In the genomic region with DNA sequence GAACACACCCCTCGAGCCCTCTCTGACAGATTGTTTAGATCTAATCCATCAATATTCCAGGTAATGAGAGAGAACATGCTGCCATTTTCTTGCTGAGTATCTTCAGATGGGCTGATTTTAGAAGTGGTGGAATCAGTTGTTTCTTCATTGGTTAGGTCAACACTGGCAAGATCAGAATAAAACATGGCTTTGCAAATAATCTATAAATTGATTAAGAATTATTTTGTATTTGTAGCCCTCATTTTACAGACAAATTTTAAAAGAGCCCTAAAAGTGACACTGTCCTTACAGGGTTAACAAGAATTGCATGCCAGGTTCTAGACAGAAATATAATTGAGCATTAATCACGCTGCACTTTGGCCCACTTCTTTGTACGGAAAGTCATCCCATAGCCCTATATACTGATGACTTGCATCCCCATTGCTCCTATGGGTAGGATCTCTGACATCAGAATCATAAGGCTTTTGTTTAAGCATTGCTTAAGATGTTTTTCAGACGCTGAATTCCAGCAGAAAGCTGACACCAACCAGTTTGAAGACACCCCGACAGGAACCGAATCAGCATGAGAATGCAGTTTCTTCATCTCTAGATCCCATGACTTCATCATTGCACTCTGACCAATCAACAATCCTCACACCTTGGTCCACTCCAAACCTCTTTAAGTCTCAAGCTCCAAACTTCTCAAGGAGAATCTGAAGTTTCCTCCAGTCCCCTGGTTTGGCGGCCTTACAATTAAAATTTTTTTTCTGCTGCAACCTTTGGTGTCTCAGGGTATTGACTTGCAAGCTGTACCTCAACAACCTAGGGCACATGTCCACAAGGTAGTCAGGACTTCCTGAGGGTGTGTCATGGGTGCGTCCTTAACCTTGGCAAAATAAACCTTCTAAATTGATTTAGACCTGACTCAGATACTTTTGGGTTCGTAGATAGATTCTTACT, we compare ENCODE assay signal across 1 cellular context.
TF ChIP-seq lines count a peak whose summit lies in the region.

No MANE protein-coding gene starts in this region.

TF ChIP-seq in K562, 482 proteins besides CTCF, POLR2A, EP300 and RAD21 (continued from another document and continues in another):
- TF ChIP-seq ZBTB26 (CRISPR knock-in tag; IDR thresholded peaks at IDR 0.05) (no peak), EGR1 (conservative IDR thresholded peaks at IDR 0.05) (no peak), RCOR1 (IDR thresholded peaks at IDR 0.05; ENCODE audit: borderline replicate concordance in 1 of 2, low read depth in 2 of 2, low read length in 2 of 2) (peak in 1 of 2 experiments; percentile 77; a peak in 2 of 4 replicates), DPF2 (IDR thresholded peaks at IDR 0.05) (peak; percentile 67; the same call in 1 of the 2 replicates), KLF13 (tag; IDR thresholded peaks at IDR 0.05; ENCODE audit: borderline replicate concordance, low read depth) (peak; percentile 61; the same call in 1 of the 2 replicates), ETV6 (IDR thresholded peaks at IDR 0.05; ENCODE audit: borderline replicate concordance in 1 of 2, low read depth in 2 of 2, low read length in 1 of 2) (no peak), ETV6 (CRISPR knock-in tag; IDR thresholded peaks at IDR 0.05; ENCODE audit: borderline replicate concordance) (no peak), ZNF639 (CRISPR knock-in tag; conservative IDR thresholded peaks at IDR 0.05 in 1 of 2, IDR thresholded peaks at IDR 0.05 in 1 of 2) (no peak), NR1H2 (CRISPR knock-in tag; IDR thresholded peaks at IDR 0.05) (no peak), SOX6 (IDR thresholded peaks at IDR 0.05) (0 out of 2 replicates have a peak, but pooled peaks have one; percentile 33), CBFB (CRISPR knock-in tag; IDR thresholded peaks at IDR 0.05) (no peak), BDP1 (IDR thresholded peaks at IDR 0.05; ENCODE audit: insufficient read depth, insufficient read length) (no peak), SUPT5H (IDR thresholded peaks at IDR 0.05) (no peak), GTF2F1 (IDR thresholded peaks at IDR 0.05; ENCODE audit: low read depth, low read length) (no peak), HDAC6 (IDR thresholded peaks at IDR 0.05; ENCODE audit: low read depth, low read length) (no peak), TCFL5 (CRISPR knock-in tag; conservative IDR thresholded peaks at IDR 0.05) (no peak), ZNF263 (CRISPR knock-in tag; IDR thresholded peaks at IDR 0.05; ENCODE audit: borderline replicate concordance) (no peak), TRIM24 (IDR thresholded peaks at IDR 0.05) (peak; percentile 63 to 85; a peak in 3 of 4 replicates), ZBTB12 (CRISPR knock-in tag; IDR thresholded peaks at IDR 0.05) (no peak), MYC (IDR thresholded peaks at IDR 0.05; ENCODE audit: low read depth, low read length) (0 out of 2 replicates have a peak, but pooled peaks have one; percentile 6), MYC (CRISPR knock-in tag; IDR thresholded peaks at IDR 0.05; ENCODE audit: borderline replicate concordance, low read depth) (no peak), ADNP (tag; IDR thresholded peaks at IDR 0.05) (no peak), GTF2E2 (tag; IDR thresholded peaks at IDR 0.05) (no peak), CBX1 (IDR thresholded peaks at IDR 0.05; ENCODE audit: low read depth) (no peak), SRSF9 (IDR thresholded peaks at IDR 0.05; ENCODE audit: borderline replicate concordance, low read depth, low read length) (no peak), CHCHD3 (CRISPR knock-in tag; IDR thresholded peaks at IDR 0.05) (no peak), RBM39 (optimal IDR thresholded peaks at IDR 0.05; ENCODE audit: low read depth, low read length) (no peak), NFYB (IDR thresholded peaks at IDR 0.05; ENCODE audit: extremely low read depth, insufficient read length) (no peak), ELF2 (CRISPR knock-in tag; IDR thresholded peaks at IDR 0.05) (no peak)
- TF ChIP-seq, protein P1, sequence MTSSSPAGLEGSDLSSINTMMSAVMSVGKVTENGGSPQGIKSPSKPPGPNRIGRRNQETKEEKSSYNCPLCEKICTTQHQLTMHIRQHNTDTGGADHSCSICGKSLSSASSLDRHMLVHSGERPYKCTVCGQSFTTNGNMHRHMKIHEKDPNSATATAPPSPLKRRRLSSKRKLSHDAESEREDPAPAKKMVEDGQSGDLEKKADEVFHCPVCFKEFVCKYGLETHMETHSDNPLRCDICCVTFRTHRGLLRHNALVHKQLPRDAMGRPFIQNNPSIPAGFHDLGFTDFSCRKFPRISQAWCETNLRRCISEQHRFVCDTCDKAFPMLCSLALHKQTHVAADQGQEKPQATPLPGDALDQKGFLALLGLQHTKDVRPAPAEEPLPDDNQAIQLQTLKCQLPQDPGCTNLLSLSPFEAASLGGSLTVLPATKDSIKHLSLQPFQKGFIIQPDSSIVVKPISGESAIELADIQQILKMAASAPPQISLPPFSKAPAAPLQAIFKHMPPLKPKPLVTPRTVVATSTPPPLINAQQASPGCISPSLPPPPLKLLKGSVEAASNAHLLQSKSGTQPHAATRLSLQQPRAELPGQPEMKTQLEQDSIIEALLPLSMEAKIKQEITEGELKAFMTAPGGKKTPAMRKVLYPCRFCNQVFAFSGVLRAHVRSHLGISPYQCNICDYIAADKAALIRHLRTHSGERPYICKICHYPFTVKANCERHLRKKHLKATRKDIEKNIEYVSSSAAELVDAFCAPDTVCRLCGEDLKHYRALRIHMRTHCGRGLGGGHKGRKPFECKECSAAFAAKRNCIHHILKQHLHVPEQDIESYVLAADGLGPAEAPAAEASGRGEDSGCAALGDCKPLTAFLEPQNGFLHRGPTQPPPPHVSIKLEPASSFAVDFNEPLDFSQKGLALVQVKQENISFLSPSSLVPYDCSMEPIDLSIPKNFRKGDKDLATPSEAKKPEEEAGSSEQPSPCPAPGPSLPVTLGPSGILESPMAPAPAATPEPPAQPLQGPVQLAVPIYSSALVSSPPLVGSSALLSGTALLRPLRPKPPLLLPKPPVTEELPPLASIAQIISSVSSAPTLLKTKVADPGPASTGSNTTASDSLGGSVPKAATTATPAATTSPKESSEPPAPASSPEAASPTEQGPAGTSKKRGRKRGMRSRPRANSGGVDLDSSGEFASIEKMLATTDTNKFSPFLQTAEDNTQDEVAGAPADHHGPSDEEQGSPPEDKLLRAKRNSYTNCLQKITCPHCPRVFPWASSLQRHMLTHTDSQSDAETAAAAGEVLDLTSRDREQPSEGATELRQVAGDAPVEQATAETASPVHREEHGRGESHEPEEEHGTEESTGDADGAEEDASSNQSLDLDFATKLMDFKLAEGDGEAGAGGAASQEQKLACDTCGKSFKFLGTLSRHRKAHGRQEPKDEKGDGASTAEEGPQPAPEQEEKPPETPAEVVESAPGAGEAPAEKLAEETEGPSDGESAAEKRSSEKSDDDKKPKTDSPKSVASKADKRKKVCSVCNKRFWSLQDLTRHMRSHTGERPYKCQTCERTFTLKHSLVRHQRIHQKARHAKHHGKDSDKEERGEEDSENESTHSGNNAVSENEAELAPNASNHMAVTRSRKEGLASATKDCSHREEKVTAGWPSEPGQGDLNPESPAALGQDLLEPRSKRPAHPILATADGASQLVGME (CRISPR knock-in tag; IDR thresholded peaks at IDR 0.05), result peak; percentile 55; the same call in 1 of the 2 replicates
- TF ChIP-seq, protein P2, sequence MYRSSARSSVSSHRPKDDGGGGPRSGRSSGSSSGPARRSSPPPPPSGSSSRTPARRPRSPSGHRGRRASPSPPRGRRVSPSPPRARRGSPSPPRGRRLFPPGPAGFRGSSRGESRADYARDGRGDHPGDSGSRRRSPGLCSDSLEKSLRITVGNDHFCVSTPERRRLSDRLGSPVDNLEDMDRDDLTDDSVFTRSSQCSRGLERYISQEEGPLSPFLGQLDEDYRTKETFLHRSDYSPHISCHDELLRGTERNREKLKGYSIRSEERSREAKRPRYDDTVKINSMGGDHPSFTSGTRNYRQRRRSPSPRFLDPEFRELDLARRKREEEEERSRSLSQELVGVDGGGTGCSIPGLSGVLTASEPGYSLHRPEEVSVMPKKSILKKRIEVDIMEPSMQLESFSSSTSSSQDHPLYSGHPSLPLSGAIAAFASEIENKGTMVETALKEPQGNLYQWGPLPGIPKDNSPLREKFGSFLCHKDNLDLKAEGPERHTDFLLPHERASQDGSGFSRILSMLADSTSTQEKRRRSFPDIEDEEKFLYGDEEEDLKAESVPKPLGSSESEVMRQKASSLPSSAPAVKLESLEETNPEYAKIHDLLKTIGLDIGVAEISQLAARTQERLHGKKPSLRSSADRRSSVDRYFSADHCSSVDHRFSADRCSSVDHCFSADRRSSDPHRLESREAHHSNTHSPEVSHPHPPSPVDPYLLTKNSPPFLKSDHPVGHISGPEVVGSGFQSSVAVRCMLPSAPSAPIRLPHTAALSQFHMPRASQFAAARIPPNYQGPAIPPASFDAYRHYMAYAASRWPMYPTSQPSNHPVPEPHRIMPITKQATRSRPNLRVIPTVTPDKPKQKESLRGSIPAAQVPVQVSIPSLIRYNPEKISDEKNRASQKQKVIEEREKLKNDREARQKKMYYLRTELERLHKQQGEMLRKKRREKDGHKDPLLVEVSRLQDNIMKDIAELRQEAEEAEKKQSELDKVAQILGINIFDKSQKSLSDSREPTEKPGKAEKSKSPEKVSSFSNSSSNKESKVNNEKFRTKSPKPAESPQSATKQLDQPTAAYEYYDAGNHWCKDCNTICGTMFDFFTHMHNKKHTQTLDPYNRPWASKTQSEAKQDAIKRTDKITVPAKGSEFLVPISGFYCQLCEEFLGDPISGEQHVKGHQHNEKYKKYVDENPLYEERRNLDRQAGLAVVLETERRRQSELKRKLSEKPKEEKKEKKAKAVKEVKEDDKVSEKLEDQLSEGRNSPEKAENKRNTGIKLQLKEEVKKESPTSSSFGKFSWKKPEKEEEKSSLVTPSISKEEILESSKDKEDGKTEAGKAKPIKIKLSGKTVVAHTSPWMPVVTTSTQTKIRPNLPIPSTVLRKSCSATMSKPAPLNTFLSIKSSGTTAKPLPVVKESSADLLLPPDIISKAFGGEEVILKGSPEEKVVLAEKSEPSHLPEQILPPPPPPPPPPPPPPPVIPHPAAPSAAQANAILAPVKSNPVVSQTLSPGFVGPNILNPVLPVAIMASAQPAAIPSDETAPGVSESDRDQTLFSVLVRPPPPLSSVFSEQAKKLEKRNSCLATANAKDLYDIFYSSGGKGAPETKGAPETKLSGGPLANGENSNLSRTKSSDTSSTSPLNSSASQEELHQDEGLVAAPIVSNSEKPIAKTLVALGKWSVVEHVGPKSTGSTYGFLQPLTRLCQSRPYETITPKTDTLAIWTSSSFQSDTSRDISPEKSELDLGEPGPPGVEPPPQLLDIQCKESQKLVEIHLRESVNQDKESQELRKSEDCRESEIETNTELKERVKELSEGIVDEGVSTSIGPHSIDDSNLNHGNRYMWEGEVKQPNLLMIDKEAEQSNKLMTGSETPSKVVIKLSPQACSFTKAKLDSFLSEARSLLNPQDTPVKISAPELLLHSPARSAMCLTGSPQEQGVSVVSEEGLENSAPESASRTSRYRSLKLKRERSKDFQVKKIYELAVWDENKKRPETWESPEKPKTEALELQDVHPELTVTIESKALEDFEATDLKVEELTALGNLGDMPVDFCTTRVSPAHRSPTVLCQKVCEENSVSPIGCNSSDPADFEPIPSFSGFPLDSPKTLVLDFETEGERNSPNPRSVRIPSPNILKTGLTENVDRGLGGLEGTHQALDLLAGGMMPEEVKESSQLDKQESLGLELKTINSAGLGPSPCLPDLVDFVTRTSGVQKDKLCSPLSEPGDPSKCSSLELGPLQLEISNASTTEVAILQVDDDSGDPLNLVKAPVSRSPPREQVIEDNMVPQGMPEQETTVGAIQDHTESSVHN (IDR thresholded peaks at IDR 0.05; ENCODE audit: borderline replicate concordance in 1 of 2, low read depth in 1 of 2), result peak in 1 of 2 experiments; percentile 56; a peak in 1 of 4 replicates
- TF ChIP-seq, protein P3, sequence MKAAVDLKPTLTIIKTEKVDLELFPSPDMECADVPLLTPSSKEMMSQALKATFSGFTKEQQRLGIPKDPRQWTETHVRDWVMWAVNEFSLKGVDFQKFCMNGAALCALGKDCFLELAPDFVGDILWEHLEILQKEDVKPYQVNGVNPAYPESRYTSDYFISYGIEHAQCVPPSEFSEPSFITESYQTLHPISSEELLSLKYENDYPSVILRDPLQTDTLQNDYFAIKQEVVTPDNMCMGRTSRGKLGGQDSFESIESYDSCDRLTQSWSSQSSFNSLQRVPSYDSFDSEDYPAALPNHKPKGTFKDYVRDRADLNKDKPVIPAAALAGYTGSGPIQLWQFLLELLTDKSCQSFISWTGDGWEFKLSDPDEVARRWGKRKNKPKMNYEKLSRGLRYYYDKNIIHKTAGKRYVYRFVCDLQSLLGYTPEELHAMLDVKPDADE (conservative IDR thresholded peaks at IDR 0.05; ENCODE audit: control insufficient read depth, low read depth, low read length), result no peak
- TF ChIP-seq, protein P4, sequence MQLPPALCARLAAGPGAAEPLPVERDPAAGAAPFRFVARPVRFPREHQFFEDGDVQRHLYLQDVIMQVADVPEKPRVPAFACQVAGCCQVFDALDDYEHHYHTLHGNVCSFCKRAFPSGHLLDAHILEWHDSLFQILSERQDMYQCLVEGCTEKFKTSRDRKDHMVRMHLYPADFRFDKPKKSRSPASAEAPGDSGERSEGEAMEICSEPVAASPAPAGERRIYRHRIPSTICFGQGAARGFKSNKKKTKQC (CRISPR knock-in tag; IDR thresholded peaks at IDR 0.05), result no peak
